Comparison of ENCODE assay signal across 8 cellular contexts in the genomic region with DNA sequence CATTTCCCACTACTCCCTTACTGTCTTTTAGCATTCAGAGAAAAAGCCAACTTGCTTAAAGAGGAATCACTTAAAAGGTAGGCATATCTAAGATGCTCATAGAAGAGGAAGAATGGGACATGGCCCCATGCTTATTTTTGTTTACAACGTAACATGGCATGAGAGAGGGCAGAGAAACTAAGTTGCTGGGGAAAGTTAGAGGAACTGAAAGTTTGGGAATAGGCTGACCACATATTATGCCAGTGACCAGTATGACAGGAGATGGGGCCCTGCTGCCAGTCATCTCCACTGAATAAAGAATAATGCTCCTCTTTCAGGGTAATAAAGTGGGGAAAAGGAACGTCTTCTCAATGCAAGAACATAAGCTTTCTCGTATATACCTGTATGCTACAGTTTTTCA. TPM values are rescaled to one million over a fixed set of nuclear protein-coding genes. Genes with fewer than 3 reads are reported as not detected.
DNase-seq lines count a peak whose midpoint lies in the region; ATAC-seq, FAIRE-seq and TF ChIP-seq lines count a peak whose summit lies in the region.

No MANE protein-coding gene starts in this region.

- CTCF ChIA-PET in OCI-LY7 (lab: Charles Lee; ENCODE audit: unreplicated experiment): no interaction called here

- peaks cover 3% of the 10 kb centered on the region for H3K36me3 Mint-ChIP-seq in endodermal cell (ENCODE audit: low read depth)
- no peaks in the 10 kb centered on the region for H3K36me3 Mint-ChIP-seq in osteocyte (ENCODE audit: unreplicated experiment)

- peaks cover 27% of the 10 kb centered on the region for H3K4me1 ChIP-seq in OCI-LY7 (ENCODE audit: insufficient read depth, low read length, poor library complexity, severe bottlenecking)
- peaks cover 10% of the 10 kb centered on the region for H3K4me1 ChIP-seq in endodermal cell (ENCODE audit: control insufficient read depth, insufficient read depth, low read length)

- no peak overlapping the region for H2AFZ ChIP-seq in OCI-LY7 (ENCODE audit: low read length)

- DNase-seq in GM12891 (ENCODE audit: insufficient read length, low spot score) (no peak), OCI-LY7 (ENCODE audit: low spot score) (no peak), endodermal cell (no peak), osteocyte (ENCODE audit: extremely low spot score, unreplicated experiment) (no peak), SHP77 treated with DMSO at 0.1 percent for 48 hours (lab: John Stamatoyannopoulos, UW) (no peak)
- no peak for DNase-seq in stimulated activated CD4-positive, alpha-beta T cell treated with anti-CD3 and anti-CD28 coated beads, Interleukin-12 subunit alpha, Interleukin-12 subunit beta, amount 100 ng/mL, for 4 hours
- DNase-seq in stimulated activated CD4-positive, alpha-beta T cell treated with anti-CD3 and anti-CD28 coated beads, Interleukin-2, amount 100 ng/mL, for 24 hours: no peak

- H3K27ac Mint-ChIP-seq in endodermal cell (no peak overlapping the region), osteocyte (ENCODE audit: unreplicated experiment) (no peak overlapping the region)

- H3K4me1 Mint-ChIP-seq in endodermal cell (peaks cover 39% of the 10 kb centered on the region), osteocyte (ENCODE audit: unreplicated experiment) (peaks cover 51% of the 10 kb centered on the region)

- no peaks in the 10 kb centered on the region for H3K9me3 Mint-ChIP-seq in endodermal cell
- no peaks in the 10 kb centered on the region for H3K9me3 Mint-ChIP-seq in osteocyte (ENCODE audit: unreplicated experiment)

- intact Hi-C loops in OCI-LY7 (cut with micrococcal nuclease; ENCODE audit: unreplicated experiment): loop anchor here (5.0 kb wide), 2 partner anchors 318 to 773 kb away; partner anchors contain the start of gene PLGRKT

- TF ChIP-seq CTCF in OCI-LY7 (conservative IDR thresholded peaks at IDR 0.05; ENCODE audit: low read length) (no peak), endodermal cell (conservative IDR thresholded peaks at IDR 0.05) (no peak), osteocyte (IDR thresholded peaks at IDR 0.05) (no peak)

- FAIRE-seq in GM12891 (lab: Jason Lieb, UNC): no peak

- no peak for ATAC-seq in HG03097 (IDR thresholded peaks at IDR 0.05; ENCODE audit: low FRiP score, unreplicated experiment)

- H3K36me3 ChIP-seq in OCI-LY7 (ENCODE audit: insufficient read depth, low read length) (no peaks in the 10 kb centered on the region), endodermal cell (ENCODE audit: control insufficient read depth, insufficient read depth, low read length) (no peaks in the 10 kb centered on the region)

- no peaks in the 10 kb centered on the region for H3K9me3 ChIP-seq in OCI-LY7 (ENCODE audit: low read length)
- no peaks in the 10 kb centered on the region for H3K9me3 ChIP-seq in endodermal cell (ENCODE audit: control insufficient read depth, low read length)

- H4K20me1 ChIP-seq in OCI-LY7 (ENCODE audit: insufficient read depth, low read length): no peaks in the 10 kb centered on the region

- no peaks in the 10 kb centered on the region for H3K27me3 ChIP-seq in endodermal cell (ENCODE audit: control insufficient read depth, insufficient read depth, low read length, poor library complexity, severe bottlenecking)

- no peak for TF ChIP-seq POLR2A in GM12891 (IDR thresholded peaks at IDR 0.05; ENCODE audit: low read depth, low read length)

- no peak overlapping the region for H3K9ac ChIP-seq in endodermal cell (ENCODE audit: extremely low read depth, low read length, poor library complexity, severe bottlenecking)

- H3K4me3 ChIP-seq in OCI-LY7 (ENCODE audit: low read depth, low read length, poor library complexity, severe bottlenecking): peak overlapping the region; percentile 77
- H3K4me3 ChIP-seq in endodermal cell (ENCODE audit: low read length): peak overlapping the region; percentile 82

- H3K4me3 Mint-ChIP-seq in endodermal cell (peak overlapping the region; percentile 73), osteocyte (ENCODE audit: unreplicated experiment) (peak overlapping the region; percentile 23)

- BruUV-seq in OCI-LY7 (replicated peaks; lab: Mats Ljungman, UMichigan): TSS peak; percentile 71

- H3K9me2 ChIP-seq in OCI-LY7 (ENCODE audit: insufficient read depth, low read length): no peaks in the 10 kb centered on the region

- peak overlapping the region; percentile 83 for H3K4me2 ChIP-seq in OCI-LY7 (ENCODE audit: low read length)

- 90 to 92% methylated on average over 3 of the region's 3 CpGs for WGBS in endodermal cell (ENCODE audit: insufficient coverage in 1 of 2, insufficient read length in 1 of 2), 2 experiments

- H3K27ac ChIP-seq in OCI-LY7 (ENCODE audit: low read depth, low read length, poor library complexity, severe bottlenecking) (no peak overlapping the region), endodermal cell (ENCODE audit: low read depth, low read length) (no peak overlapping the region)

- H3K79me2 ChIP-seq in OCI-LY7 (ENCODE audit: insufficient read depth, low read depth, low read length): no peaks in the 10 kb centered on the region

- H3K27me3 Mint-ChIP-seq in endodermal cell (ENCODE audit: insufficient read depth) (peaks cover 1% of the 10 kb centered on the region), osteocyte (ENCODE audit: unreplicated experiment) (peaks cover 9% of the 10 kb centered on the region)

- POLR2A ChIA-PET in OCI-LY7 (lab: Charles Lee): interaction anchor here (0.6 to 0.7 kb wide), 2 partner anchors 236 to 1384 kb away, joined by 4 to 6 read pairs; no protein-coding TSS in a partner anchor

TF ChIP-seq in GM12891, 5 proteins besides CTCF, POLR2A, EP300 and RAD21:
- TF ChIP-seq SPI1 (IDR thresholded peaks at IDR 0.05; ENCODE audit: low read depth, low read length) (peak; percentile 56), POU2F2 (IDR thresholded peaks at IDR 0.05; ENCODE audit: low read depth, low read length) (no peak)

RNA-seq across cellular contexts. Expression of gene PLPP6, which starts 1.9 kb away (rescaled TPM):
- polyA plus RNA-seq in GM12891 (2012; ENCODE audit: low read depth, missing spikeins): 4.3 TPM
- 2.5 and 4.6 TPM in 2 replicates for total RNA-seq in OCI-LY7 (2014; rRNA removed; shearing (Covaris generic))
- 7.5 and 8.1 TPM in 2 replicates for total RNA-seq in OCI-LY7 (2022)
- 10 to 100 TPM; 13.1 to 19.6 TPM for total RNA-seq in endodermal cell
- 13.0 TPM for polyA plus RNA-seq in endodermal cell (2013, experiment 1 of 2)
- 10.3 TPM for polyA plus RNA-seq in endodermal cell (2013, experiment 2 of 2)
- total RNA-seq in osteocyte: 8.1 and 9.0 TPM in 2 replicates

RNA-seq across cellular contexts. Expression of gene SPATA6L, which starts 2.3 kb away (rescaled TPM):
- polyA plus RNA-seq in GM12891 (2012; ENCODE audit: low read depth, missing spikeins): 0.90 TPM
- total RNA-seq in OCI-LY7 (2014; rRNA removed; shearing (Covaris generic)): not detected in 2 replicates
- total RNA-seq in OCI-LY7 (2022) (0.49 and 2.3 TPM in 2 replicates), endodermal cell (1 to 10 TPM; 1.2 to 2.0 TPM), osteocyte (1.2 and 1.9 TPM in 2 replicates)
- 0.89 TPM for polyA plus RNA-seq in endodermal cell (2013, experiment 1 of 2)
- 0.95 TPM for polyA plus RNA-seq in endodermal cell (2013, experiment 2 of 2)

RNA-seq across cellular contexts. Expression of gene CDC37L1, which starts 15.4 kb away (rescaled TPM):
- polyA plus RNA-seq in GM12891 (2012; ENCODE audit: low read depth, missing spikeins): 5.6 TPM
- 11.7 and 13.8 TPM in 2 replicates for total RNA-seq in OCI-LY7 (2014; rRNA removed; shearing (Covaris generic))
- total RNA-seq in OCI-LY7 (2022): 9.3 and 11.1 TPM in 2 replicates
- 10 to 100 TPM; 18.4 to 22.2 TPM for total RNA-seq in endodermal cell
- polyA plus RNA-seq in endodermal cell (2013, experiment 1 of 2): 10.1 TPM
- 10.5 TPM for polyA plus RNA-seq in endodermal cell (2013, experiment 2 of 2)
- total RNA-seq in osteocyte: 14.9 and 19.9 TPM in 2 replicates
